In the genomic region with DNA sequence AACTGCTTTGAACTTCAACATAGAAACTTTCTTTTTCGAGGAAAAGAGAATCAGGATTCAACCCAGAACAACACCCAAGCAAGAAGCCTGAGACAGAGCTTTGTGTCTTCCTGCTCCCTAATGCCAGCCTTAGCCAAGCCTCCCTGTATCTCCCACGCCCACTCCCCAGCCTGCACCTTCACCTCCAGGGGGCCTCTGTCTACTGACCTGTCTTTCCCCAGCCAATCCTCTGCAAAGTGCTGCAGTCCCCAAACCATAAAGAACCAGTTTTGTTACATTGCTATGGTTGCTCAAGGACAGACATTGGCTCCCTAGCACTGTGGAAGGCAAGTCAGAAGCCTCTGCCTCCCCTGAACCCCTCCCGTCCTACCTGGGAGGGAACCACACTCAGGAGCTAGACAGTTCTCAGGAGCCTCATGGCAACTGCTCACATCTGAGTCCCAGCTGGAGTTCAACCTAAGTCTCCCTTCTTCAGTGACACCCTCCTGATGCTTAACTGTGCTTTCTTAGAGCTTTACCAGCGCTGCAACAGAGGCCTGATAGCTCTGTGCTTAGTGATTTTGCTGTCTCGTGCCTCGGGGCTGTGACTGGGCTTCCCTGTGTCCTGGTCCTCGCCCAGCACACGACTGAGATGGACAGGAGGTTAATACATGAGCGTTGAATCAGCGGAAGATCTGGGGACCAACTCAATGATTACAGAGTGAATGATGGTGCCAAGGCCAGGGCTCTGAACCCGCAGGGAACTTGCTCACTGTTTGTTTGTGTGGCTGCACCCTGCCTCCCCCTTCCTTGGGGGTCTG, we compare ENCODE assay signal across 1 cellular context.
TF ChIP-seq lines count a peak whose summit lies in the region.

No MANE protein-coding gene starts in this region.

TF ChIP-seq in H1, 55 proteins besides CTCF, POLR2A, EP300 and RAD21 (continued from another document):
- no peak for TF ChIP-seq CHD7 (IDR thresholded peaks at IDR 0.05; ENCODE audit: insufficient replicate concordance, low read length)
- TF ChIP-seq SAP30 (IDR thresholded peaks at IDR 0.05; ENCODE audit: insufficient read depth, insufficient replicate concordance, low read length): no peak
- no peak for TF ChIP-seq SUZ12 (IDR thresholded peaks at IDR 0.05; ENCODE audit: low read length)
- TF ChIP-seq TAF1 (IDR thresholded peaks at IDR 0.05; ENCODE audit: low read depth, low read length): no peak
- TF ChIP-seq ZNF274 (IDR thresholded peaks at IDR 0.05; ENCODE audit: borderline replicate concordance, extremely low read depth, low read length): no peak
- TF ChIP-seq ATF3 (IDR thresholded peaks at IDR 0.05; ENCODE audit: insufficient read depth, low read depth, low read length): no peak
- TF ChIP-seq KDM4A (IDR thresholded peaks at IDR 0.05; ENCODE audit: low read depth, low read length, severe bottlenecking): no peak
- no peak for TF ChIP-seq TAF7 (optimal IDR thresholded peaks at IDR 0.05; ENCODE audit: borderline replicate concordance, low read depth, low read length)
- TF ChIP-seq NRF1 (IDR thresholded peaks at IDR 0.05; ENCODE audit: low read depth, low read length): no peak
